ENCODE assay signal across 17 cellular contexts in the genomic region with DNA sequence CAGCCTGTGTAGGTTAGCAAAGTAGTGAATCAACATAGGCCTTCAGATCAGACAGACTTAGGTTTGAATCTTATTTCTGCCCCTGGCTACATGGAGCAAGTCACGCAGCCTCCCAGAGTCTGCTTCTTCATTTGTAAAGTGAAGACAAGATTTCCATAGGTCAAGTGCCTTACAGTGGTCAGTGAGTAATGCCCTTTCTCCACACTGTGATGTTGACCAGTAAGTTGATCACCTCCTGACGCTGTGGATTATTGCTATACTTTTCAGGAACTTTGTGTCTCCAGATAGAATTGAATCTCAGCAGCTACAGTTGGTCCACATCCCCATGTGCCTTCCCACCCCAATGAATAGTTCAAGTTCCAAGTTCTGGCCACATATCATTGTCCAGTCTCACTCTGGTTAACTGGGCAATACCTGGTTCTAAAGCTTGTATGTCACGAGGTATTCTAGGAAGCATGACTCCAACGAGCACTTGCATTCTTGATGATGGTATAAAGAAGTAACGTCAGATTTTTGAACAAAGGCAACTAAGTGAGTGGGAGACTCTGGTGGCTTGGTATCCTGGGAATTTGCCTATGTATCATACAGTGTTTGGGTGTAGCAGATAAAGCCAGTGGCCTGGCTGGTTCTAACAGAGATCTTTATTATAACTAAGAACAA. TPM values are rescaled to one million over a fixed set of nuclear protein-coding genes. Genes with fewer than 3 reads are reported as not detected.
DNase-seq lines count a peak whose midpoint lies in the region; ATAC-seq and TF ChIP-seq lines count a peak whose summit lies in the region.
"Had no signal": no experiment of that assay in that cellular context is flagged by ENCODE, and none has a peak within 500 bp of the region (broad histone marks: within the 10 kb centered on the region; RNA-seq: fewer than 3 reads in every experiment).

No MANE protein-coding gene starts in this region.

- peaks cover 58% of the 10 kb centered on the region for H3K4me1 ChIP-seq in osteoblast (ENCODE audit: insufficient read depth, low read length)

- peak overlapping the region; percentile 94 for H3K4me3 Mint-ChIP-seq in Calu3 (ENCODE audit: low read depth, unreplicated experiment)

- no peaks in the 10 kb centered on the region for H3K27me3 ChIP-seq in osteoblast (ENCODE audit: insufficient read depth, low read length)

- no TSS peak for BruUV-seq in Calu3 (replicated peaks; lab: Mats Ljungman, UMichigan)

- H3K9me3 Mint-ChIP-seq in Calu3 (ENCODE audit: low read depth, unreplicated experiment): no peaks in the 10 kb centered on the region

- peak overlapping the region; percentile 100 for H3K27ac Mint-ChIP-seq in Calu3 (ENCODE audit: unreplicated experiment)

- H3K4me2 ChIP-seq in osteoblast (ENCODE audit: insufficient read depth, low read length): peak overlapping the region; percentile 76

- no peaks in the 10 kb centered on the region for H4K20me1 ChIP-seq in osteoblast (ENCODE audit: insufficient read depth, low read length)

- H3K9me3 ChIP-seq in osteoblast (ENCODE audit: low read depth, low read length): no peaks in the 10 kb centered on the region

- no peak overlapping the region for H2AFZ ChIP-seq in osteoblast (ENCODE audit: low read length)

- no peaks in the 10 kb centered on the region for H3K27me3 Mint-ChIP-seq in Calu3 (ENCODE audit: unreplicated experiment)

- H3K36me3 Mint-ChIP-seq in Calu3 (ENCODE audit: insufficient read depth, unreplicated experiment): peaks cover 55% of the 10 kb centered on the region

- H3K79me2 ChIP-seq in osteoblast (ENCODE audit: insufficient read depth, low read length): peaks cover 24% of the 10 kb centered on the region

- DNase-seq in Calu3 (peak; percentile 40), SW480 (ENCODE audit: low spot score) (peak; percentile 87), fibroblast of mammary gland (ENCODE audit: low read depth) (peak; percentile 61), osteoblast (ENCODE audit: insufficient read length, low spot score, missing footprints) (peak; percentile 89), DMS 273 (lab: John Stamatoyannopoulos, UW; ENCODE audit: unreplicated experiment) (no peak), NCI-H1436 treated with DMSO at 0.1 percent for 48 hours (lab: John Stamatoyannopoulos, UW) (no peak), islet precursor cell (no peak)
- DNase-seq: activated CD4-positive, alpha-beta T cell treated with anti-CD3 and anti-CD28 coated beads, Interleukin-2, amount 50 U/mL, for 1 hour; activated naive CD4-positive, alpha-beta T cell; Kasumi-1; NCI-H2081 treated with DMSO at 0.1 percent for 48 hours; NK-92 treated with Interleukin-12 subunit alpha and Interleukin-12 subunit beta, amount 100 ng/mL, for 24 hours; stimulated activated CD4-positive, alpha-beta T cell treated with anti-CD3 and anti-CD28 coated beads, Interleukin-2, amount 100 ng/mL, for 48 hours; stimulated activated naive CD4-positive, alpha-beta T cell treated with Interleukin-2 at 50 U/mL for 16 hours had no signal

- H3K4me1 Mint-ChIP-seq in Calu3 (ENCODE audit: low read depth, unreplicated experiment): peaks cover 64% of the 10 kb centered on the region

- intact Hi-C loops in Calu3 (cut with micrococcal nuclease; ENCODE audit: unreplicated experiment): loop anchor here (5.0 to 10.0 kb wide), 3 partner anchors 56 to 158 kb away; no protein-coding TSS in a partner anchor

- peak overlapping the region; percentile 86 for H3K27ac ChIP-seq in osteoblast (ENCODE audit: low read depth, low read length)

- TF ChIP-seq CTCF in Calu3 (IDR thresholded peaks at IDR 0.05; ENCODE audit: unreplicated experiment) (no peak), fibroblast of mammary gland (conservative IDR thresholded peaks at IDR 0.05; ENCODE audit: control insufficient read depth, insufficient read depth, low read depth, low read length) (no peak), osteoblast (IDR thresholded peaks at IDR 0.05; ENCODE audit: extremely low read depth, low read depth, low read length) (no peak)

- no peak overlapping the region for H3K4me3 ChIP-seq in fibroblast of mammary gland (ENCODE audit: control insufficient read depth, low read depth, low read length)
- H3K4me3 ChIP-seq in osteoblast (ENCODE audit: insufficient read depth, low read length): no peak overlapping the region

- CTCF ChIA-PET in Calu3 (lab: Charles Lee): interaction anchor here (0.9 to 1.1 kb wide), 3 partner anchors 17 to 70 kb away, joined by 3 to 4 read pairs (median 3); no protein-coding TSS in a partner anchor

- no peak for ATAC-seq in HG03039 (IDR thresholded peaks at IDR 0.05; ENCODE audit: unreplicated experiment)

- no peaks in the 10 kb centered on the region for H3K36me3 ChIP-seq in osteoblast (ENCODE audit: insufficient read depth, low read length)

RNA-seq across cellular contexts. Expression of a gene that starts 2.1 kb away (rescaled TPM):
- 136 and 184 TPM in 2 replicates for total RNA-seq in Calu3 (2022)
- total RNA-seq in osteoblast: 124 and 136 TPM in 2 replicates

RNA-seq across cellular contexts. Expression of a gene that starts 38.8 kb away (rescaled TPM):
- total RNA-seq in Calu3 (2022) (not detected in 2 replicates), osteoblast (not detected in 2 replicates)
- total RNA-seq: lung microvascular endothelial cell, posterior vena cava had no signal

Comparison
In these comparisons a context has a peak if more than half of its experiments do, and no peak if none do; other contexts are left out.
1. DNase-seq: peak in Calu3 (single experiment), SW480 (single experiment), fibroblast of mammary gland (single experiment) and osteoblast (single experiment); none in DMS 273 (single experiment), NCI-H1436 treated with DMSO at 0.1 percent for 48 hours (single experiment) and islet precursor cell (single experiment).